ENCODE assay signal across 1 cellular context in genomic region chr15:85172846-85173490, GRCh38.
TF ChIP-seq lines count a peak whose summit lies in the region.

No MANE protein-coding gene starts in this region.

TF ChIP-seq in K562, 482 proteins besides CTCF, POLR2A, EP300 and RAD21 (continued from another document and continues in another):
- TF ChIP-seq E2F8 (IDR thresholded peaks at IDR 0.05; ENCODE audit: low read depth, partially characterized antibody), result no peak
- TF ChIP-seq E2F3 (CRISPR knock-in tag; IDR thresholded peaks at IDR 0.05), result no peak
- no peak for TF ChIP-seq TCF15 (CRISPR knock-in tag; IDR thresholded peaks at IDR 0.05)
- TF ChIP-seq TCF3 (CRISPR knock-in tag; IDR thresholded peaks at IDR 0.05), result peak; percentile 77
- TF ChIP-seq CBFA2T3 (IDR thresholded peaks at IDR 0.05), result peak; percentile 77
- TF ChIP-seq SMARCC2 (IDR thresholded peaks at IDR 0.05; ENCODE audit: low read depth), result no peak
- peak; percentile 45; the same call in 1 of the 2 replicates for TF ChIP-seq DPF2 (IDR thresholded peaks at IDR 0.05)
- no peak for TF ChIP-seq MEF2D (tag; conservative IDR thresholded peaks at IDR 0.05; ENCODE audit: low read depth)
- no peak for TF ChIP-seq ZNF583 (CRISPR knock-in tag; IDR thresholded peaks at IDR 0.05)
- TF ChIP-seq KDM1A (IDR thresholded peaks at IDR 0.05), result peak; percentile 84 to 87
- TF ChIP-seq YY1 (IDR thresholded peaks at IDR 0.05; ENCODE audit: borderline replicate concordance in 1 of 3, control insufficient read depth in 1 of 3, extremely low read depth in 1 of 3, insufficient read depth in 3 of 3, insufficient read length in 1 of 3, insufficient replicate concordance in 2 of 3, low read depth in 1 of 3, low read length in 2 of 3), result peak in 1 of 3 experiments; percentile 47
- TF ChIP-seq SETDB1 (IDR thresholded peaks at IDR 0.05; ENCODE audit: low read length), result no peak
- no peak for TF ChIP-seq ZNF354B (CRISPR knock-in tag; IDR thresholded peaks at IDR 0.05)
- TF ChIP-seq ZNF212 (CRISPR knock-in tag; IDR thresholded peaks at IDR 0.05), result no peak
- TF ChIP-seq MCM3 (IDR thresholded peaks at IDR 0.05), result no peak
- TF ChIP-seq CCNT2 (IDR thresholded peaks at IDR 0.05; ENCODE audit: borderline replicate concordance, extremely low read depth, insufficient read length, low read depth, low read length), result no peak
- no peak for TF ChIP-seq STAG1 (CRISPR knock-in tag; IDR thresholded peaks at IDR 0.05; ENCODE audit: borderline replicate concordance)
- TF ChIP-seq NCOR1 (IDR thresholded peaks at IDR 0.05), result peak; percentile 44
- no peak for TF ChIP-seq ZNF586 (CRISPR knock-in tag; conservative IDR thresholded peaks at IDR 0.05)
- no peak for TF ChIP-seq U2AF2 (optimal IDR thresholded peaks at IDR 0.05; ENCODE audit: low read depth, low read length)
- no peak for TF ChIP-seq SMARCE1 (IDR thresholded peaks at IDR 0.05)
- no peak for TF ChIP-seq TOE1 (IDR thresholded peaks at IDR 0.05; ENCODE audit: borderline replicate concordance)
- TF ChIP-seq TOE1 (CRISPR knock-in tag; IDR thresholded peaks at IDR 0.05; ENCODE audit: borderline replicate concordance, low read depth), result no peak
- TF ChIP-seq TSC22D4 (tag; IDR thresholded peaks at IDR 0.05), result no peak
- TF ChIP-seq NFYB (IDR thresholded peaks at IDR 0.05; ENCODE audit: extremely low read depth, insufficient read length), result no peak
- TF ChIP-seq ARID1B (IDR thresholded peaks at IDR 0.05), result peak; percentile 63
- TF ChIP-seq RAD51 (IDR thresholded peaks at IDR 0.05; ENCODE audit: borderline replicate concordance, low read depth), result peak; percentile 27; the same call in 1 of the 2 replicates
- no peak for TF ChIP-seq SIN3B (IDR thresholded peaks at IDR 0.05; ENCODE audit: low read depth)
- no peak for TF ChIP-seq GATA2 (CRISPR knock-in tag; IDR thresholded peaks at IDR 0.05)
- no peak for TF ChIP-seq GABPB2 (CRISPR knock-in tag; conservative IDR thresholded peaks at IDR 0.05)
- 0 out of 2 replicates have a peak, but pooled peaks have one; percentile 8 for TF ChIP-seq STAT5A (IDR thresholded peaks at IDR 0.05; ENCODE audit: borderline replicate concordance, low read length)
- TF ChIP-seq ETS2 (tag; IDR thresholded peaks at IDR 0.05; ENCODE audit: borderline replicate concordance, poor library complexity, severe bottlenecking), result no peak
- TF ChIP-seq ZBTB17 (CRISPR knock-in tag; IDR thresholded peaks at IDR 0.05), result no peak
- peak; percentile 62; the same call in 1 of the 2 replicates for TF ChIP-seq TAL1 (IDR thresholded peaks at IDR 0.05)
- TF ChIP-seq BCLAF1 (IDR thresholded peaks at IDR 0.05; ENCODE audit: borderline replicate concordance in 1 of 2, control insufficient read depth in 1 of 2, low read depth in 2 of 2, low read length in 1 of 2), result no peak
- 0 out of 4 replicates have a peak, but pooled peaks of 1 of the 2 experiments have one; percentile 20 for TF ChIP-seq TRIM24 (IDR thresholded peaks at IDR 0.05)
- no peak for TF ChIP-seq SP2 (IDR thresholded peaks at IDR 0.05; ENCODE audit: extremely low read depth, low read depth, low read length, poor library complexity, severe bottlenecking)
- no peak for TF ChIP-seq RBFOX2 (IDR thresholded peaks at IDR 0.05; ENCODE audit: low read depth, low read length)
- no peak for TF ChIP-seq UBTF (IDR thresholded peaks at IDR 0.05; ENCODE audit: borderline replicate concordance in 1 of 2, low read depth in 2 of 2, low read length in 2 of 2)
- TF ChIP-seq USF2 (CRISPR knock-in tag; IDR thresholded peaks at IDR 0.05), result peak; percentile 36; the same call in 1 of the 2 replicates
- no peak for TF ChIP-seq KHSRP (IDR thresholded peaks at IDR 0.05)
- no peak for TF ChIP-seq PYGO2 (tag; IDR thresholded peaks at IDR 0.05)
- peak; percentile 24; the same call in 1 of the 2 replicates for TF ChIP-seq CXXC5 (CRISPR knock-in tag; IDR thresholded peaks at IDR 0.05)
- no peak for TF ChIP-seq EWSR1 (IDR thresholded peaks at IDR 0.05; ENCODE audit: borderline replicate concordance, low read depth, partially characterized antibody)
- no peak for TF ChIP-seq TGIF2 (CRISPR knock-in tag; IDR thresholded peaks at IDR 0.05)
- TF ChIP-seq ZNF324 (CRISPR knock-in tag; IDR thresholded peaks at IDR 0.05), result no peak
- no peak for TF ChIP-seq SNAPC5 (CRISPR knock-in tag; IDR thresholded peaks at IDR 0.05)
- no peak for TF ChIP-seq ELK3 (CRISPR knock-in tag; IDR thresholded peaks at IDR 0.05)
- 0 out of 2 replicates have a peak, but pooled peaks have one; percentile 31 for TF ChIP-seq ETV5 (CRISPR knock-in tag; IDR thresholded peaks at IDR 0.05; ENCODE audit: low read depth)
- no peak for TF ChIP-seq ILK (tag; IDR thresholded peaks at IDR 0.05; ENCODE audit: borderline replicate concordance, low read depth)
- no peak for TF ChIP-seq RBM34 (IDR thresholded peaks at IDR 0.05; ENCODE audit: borderline replicate concordance, insufficient read depth, low read length)
